In the genomic region with DNA sequence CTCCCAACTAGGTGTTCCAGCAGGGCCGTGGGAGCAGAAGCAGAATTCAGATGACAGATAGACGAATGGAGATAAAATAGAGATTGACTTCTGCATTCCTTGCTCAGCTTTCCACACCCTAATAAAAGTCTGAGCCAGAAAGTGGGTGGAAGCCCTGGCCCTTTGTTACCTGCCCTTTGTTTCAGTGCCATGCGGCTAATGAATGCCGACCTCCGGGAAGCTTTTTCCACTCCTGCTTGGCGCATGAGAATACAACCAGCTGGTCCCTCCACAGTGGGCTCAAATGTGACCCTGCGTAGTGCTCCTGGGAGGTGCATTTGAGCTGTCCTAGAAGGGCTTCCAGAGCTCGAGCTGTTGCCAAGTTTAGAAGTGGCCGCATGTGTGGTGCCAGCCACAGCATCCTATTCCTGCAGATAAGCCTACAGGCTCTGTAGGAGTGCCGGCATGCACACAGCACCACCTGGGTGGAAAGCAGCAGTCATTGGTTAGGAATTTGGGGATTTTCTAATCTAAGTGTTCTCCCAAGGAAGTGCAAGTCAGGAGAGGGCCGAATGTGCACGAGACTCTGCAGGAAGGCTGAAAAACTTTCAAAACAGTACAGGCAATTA, we compare ENCODE assay signal across 9 cellular contexts.
DNase-seq lines count a peak whose midpoint lies in the region; ATAC-seq and TF ChIP-seq lines count a peak whose summit lies in the region.
"Had no signal": no experiment of that assay in that cellular context is flagged by ENCODE, and none has a peak within 500 bp of the region (broad histone marks: within the 10 kb centered on the region; RNA-seq: fewer than 3 reads in every experiment).

No MANE protein-coding gene starts in this region.

- no peaks in the 10 kb centered on the region for H3K9me3 Mint-ChIP-seq in dendritic cell treated with granulocyte-macrophage colony-stimulating factor and Interleukin-4, amounts not matched to agents 40 ng/mL and 50 ng/mL, for 4 days
- H3K9me3 Mint-ChIP-seq: CD8-positive, alpha-beta T cell had no signal

- DNase-seq in ACHN = peak; percentile 76
- DNase-seq in LoVo (ENCODE audit: low spot score) = peak; percentile 8
- DNase-seq in left kidney (ENCODE audit: low read depth, low spot score) = peak; percentile 39
- no peak for DNase-seq in GM10266 (ENCODE audit: extremely low spot score)
- DNase-seq: CD8-positive, alpha-beta T cell had no signal

- intact Hi-C loops in dendritic cell treated with granulocyte-macrophage colony-stimulating factor and Interleukin-4, amounts not matched to agents 40 ng/mL and 50 ng/mL, for 4 days (cut with micrococcal nuclease) = loop anchor here (10.0 kb wide), 1 partner anchor 127 kb away; no protein-coding TSS in a partner anchor

- no peaks in the 10 kb centered on the region for H3K27me3 Mint-ChIP-seq in dendritic cell treated with granulocyte-macrophage colony-stimulating factor and Interleukin-4, amounts not matched to agents 40 ng/mL and 50 ng/mL, for 4 days

- H3K36me3 Mint-ChIP-seq in dendritic cell treated with granulocyte-macrophage colony-stimulating factor and Interleukin-4, amounts not matched to agents 40 ng/mL and 50 ng/mL, for 4 days (ENCODE audit: low read depth) = no peaks in the 10 kb centered on the region
- H3K36me3 Mint-ChIP-seq: CD8-positive, alpha-beta T cell had no signal

- ATAC-seq in GM21786 (IDR thresholded peaks at IDR 0.05; ENCODE audit: unreplicated experiment) (no peak), HG02798 (IDR thresholded peaks at IDR 0.05; ENCODE audit: poor library complexity, unreplicated experiment) (no peak), HG03135 (IDR thresholded peaks at IDR 0.05; ENCODE audit: unreplicated experiment) (no peak)
- ATAC-seq: CD8-positive, alpha-beta T cell had no signal

- in situ Hi-C loops in ACHN (cut with HindIII; ENCODE audit: low pct_ligation_motif_present, low pct_unique_long_range_greater_than_20kb, low sequenced_read_pairs) = no loop called here

- peaks cover 96% of the 10 kb centered on the region for H3K4me1 Mint-ChIP-seq in dendritic cell treated with granulocyte-macrophage colony-stimulating factor and Interleukin-4, amounts not matched to agents 40 ng/mL and 50 ng/mL, for 4 days (ENCODE audit: low read depth)

- peak overlapping the region; percentile 92 for H3K27ac Mint-ChIP-seq in dendritic cell treated with granulocyte-macrophage colony-stimulating factor and Interleukin-4, amounts not matched to agents 40 ng/mL and 50 ng/mL, for 4 days
- H3K27ac Mint-ChIP-seq: CD8-positive, alpha-beta T cell had no signal

- no peak overlapping the region for H3K4me3 Mint-ChIP-seq in dendritic cell treated with granulocyte-macrophage colony-stimulating factor and Interleukin-4, amounts not matched to agents 40 ng/mL and 50 ng/mL, for 4 days
- H3K4me3 Mint-ChIP-seq: CD8-positive, alpha-beta T cell had no signal

- TF ChIP-seq CTCF in GM10266 (IDR thresholded peaks at IDR 0.05; ENCODE audit: control insufficient read depth, insufficient read depth, low read depth, missing control alignments) = no peak
